ENCODE assay signal across 17 cellular contexts in genomic region chr7:662576-662975, GRCh38.
DNase-seq lines count a peak whose midpoint lies in the region; ATAC-seq and TF ChIP-seq lines count a peak whose summit lies in the region.
"Had no signal": no experiment of that assay in that cellular context is flagged by ENCODE, and none has a peak within 500 bp of the region (broad histone marks: within the 10 kb centered on the region; RNA-seq: fewer than 3 reads in every experiment).

No MANE protein-coding gene starts in this region.

- no peaks in the 10 kb centered on the region for H3K27me3 Mint-ChIP-seq in stimulated activated naive CD8-positive, alpha-beta T cell treated with anti-CD3 and anti-CD28 coated beads, Interleukin-15, Interleukin-2, amounts not matched to agents 100 ng/mL and 50 ng/mL, for 24 hours
- H3K27me3 Mint-ChIP-seq in activated naive CD8-positive, alpha-beta T cell treated with anti-CD3 and anti-CD28 coated beads, Interleukin-2, amount 10 ng/mL, durations not matched to agents 7 days and 5 days = no peaks in the 10 kb centered on the region
- no peaks in the 10 kb centered on the region for H3K27me3 Mint-ChIP-seq in nephron (ENCODE audit: low read depth)
- H3K27me3 Mint-ChIP-seq: CD4-positive, CD25-positive, alpha-beta regulatory T cell had no signal

- POLR2A ChIA-PET in activated naive CD8-positive, alpha-beta T cell treated with anti-CD3 and anti-CD28 coated beads, Interleukin-2, amount 10 ng/mL, durations not matched to agents 7 days and 5 days (lab: Charles Lee) = interaction anchor here (0.9 kb wide), 1 partner anchor 12 kb away, joined by 4 read pairs; no protein-coding TSS in a partner anchor

- H3K9me3 Mint-ChIP-seq in stimulated activated naive CD8-positive, alpha-beta T cell treated with anti-CD3 and anti-CD28 coated beads, Interleukin-15, Interleukin-2, amounts not matched to agents 100 ng/mL and 50 ng/mL, for 24 hours = peaks cover 4% of the 10 kb centered on the region
- peaks cover 5% of the 10 kb centered on the region for H3K9me3 Mint-ChIP-seq in activated naive CD8-positive, alpha-beta T cell treated with anti-CD3 and anti-CD28 coated beads, Interleukin-2, amount 10 ng/mL, durations not matched to agents 7 days and 5 days
- no peaks in the 10 kb centered on the region for H3K9me3 Mint-ChIP-seq in nephron

- peaks cover 13% of the 10 kb centered on the region for H3K36me3 Mint-ChIP-seq in stimulated activated naive CD8-positive, alpha-beta T cell treated with anti-CD3 and anti-CD28 coated beads, Interleukin-15, Interleukin-2, amounts not matched to agents 100 ng/mL and 50 ng/mL, for 24 hours (ENCODE audit: low read depth)
- peaks cover 8% of the 10 kb centered on the region for H3K36me3 Mint-ChIP-seq in activated naive CD8-positive, alpha-beta T cell treated with anti-CD3 and anti-CD28 coated beads, Interleukin-2, amount 10 ng/mL, durations not matched to agents 7 days and 5 days
- H3K36me3 Mint-ChIP-seq in nephron (ENCODE audit: low read depth) = peaks cover 7% of the 10 kb centered on the region

- H3K4me1 Mint-ChIP-seq in stimulated activated naive CD8-positive, alpha-beta T cell treated with anti-CD3 and anti-CD28 coated beads, Interleukin-15, Interleukin-2, amounts not matched to agents 100 ng/mL and 50 ng/mL, for 24 hours (ENCODE audit: low read depth) = peaks cover 10% of the 10 kb centered on the region
- peaks cover 6% of the 10 kb centered on the region for H3K4me1 Mint-ChIP-seq in activated naive CD8-positive, alpha-beta T cell treated with anti-CD3 and anti-CD28 coated beads, Interleukin-2, amount 10 ng/mL, durations not matched to agents 7 days and 5 days
- H3K4me1 Mint-ChIP-seq in nephron = peaks cover 41% of the 10 kb centered on the region

- no peak for ATAC-seq in stimulated activated naive CD8-positive, alpha-beta T cell treated with anti-CD3 and anti-CD28 coated beads, Interleukin-15, Interleukin-2, amounts not matched to agents 100 U/mL and 50 U/mL, for 24 hours
- ATAC-seq in activated naive CD8-positive, alpha-beta T cell treated with anti-CD3 and anti-CD28 coated beads, Interleukin-2, amount 10 ng/mL, durations not matched to agents 7 days and 5 days (ENCODE audit: low read depth) = no peak
- ATAC-seq in HG02642 (IDR thresholded peaks at IDR 0.05; ENCODE audit: poor library complexity, unreplicated experiment) = no peak

- no peak for TF ChIP-seq CTCF in nephron (IDR thresholded peaks at IDR 0.05; ENCODE audit: unreplicated experiment in 3 of 3)

- no peak overlapping the region for H3K4me3 Mint-ChIP-seq in stimulated activated naive CD8-positive, alpha-beta T cell treated with anti-CD3 and anti-CD28 coated beads, Interleukin-15, Interleukin-2, amounts not matched to agents 100 ng/mL and 50 ng/mL, for 24 hours
- H3K4me3 Mint-ChIP-seq in activated naive CD8-positive, alpha-beta T cell treated with anti-CD3 and anti-CD28 coated beads, Interleukin-2, amount 10 ng/mL, durations not matched to agents 7 days and 5 days = no peak overlapping the region
- no peak overlapping the region for H3K4me3 Mint-ChIP-seq in nephron
- H3K4me3 Mint-ChIP-seq: CD4-positive, CD25-positive, alpha-beta regulatory T cell had no signal

- H3K27ac Mint-ChIP-seq in stimulated activated naive CD8-positive, alpha-beta T cell treated with anti-CD3 and anti-CD28 coated beads, Interleukin-15, Interleukin-2, amounts not matched to agents 100 ng/mL and 50 ng/mL, for 24 hours = peak overlapping the region; percentile 76
- H3K27ac Mint-ChIP-seq in activated naive CD8-positive, alpha-beta T cell treated with anti-CD3 and anti-CD28 coated beads, Interleukin-2, amount 10 ng/mL, durations not matched to agents 7 days and 5 days = peak overlapping the region; percentile 25
- peak overlapping the region in 2 of 3 experiments; percentile 85 to 87 for H3K27ac Mint-ChIP-seq in nephron
- H3K27ac Mint-ChIP-seq: CD4-positive, CD25-positive, alpha-beta regulatory T cell had no signal

- no peak for DNase-seq in stimulated activated naive CD8-positive, alpha-beta T cell treated with anti-CD3 and anti-CD28 coated beads, Interleukin-15, Interleukin-2, amounts not matched to agents 100 U/mL and 50 U/mL, for 24 hours
- no peak for DNase-seq in activated naive CD8-positive, alpha-beta T cell treated with anti-CD3 and anti-CD28 coated beads, Interleukin-2, amount 10 ng/mL, durations not matched to agents 7 days and 5 days
- DNase-seq in SW480 (ENCODE audit: low spot score) = no peak
- DNase-seq in GM19238 (ENCODE audit: insufficient read length, low spot score) = no peak
- DNase-seq: CD4-positive, CD25-positive, alpha-beta regulatory T cell; DMS79 treated with DMSO at 0.1 percent for 48 hours; GDM1; MV-4-11; NCI-H1417 treated with DMSO at 0.1 percent for 48 hours; NCI-H2081; NCI-H226; NCI-H526 treated with DMSO at 0.1 percent for 48 hours; OCI-M1; RPMI8226 had no signal

Comparison
In these comparisons a context has a peak if more than half of its experiments do, and no peak if none do; other contexts are left out.
1. H3K27ac Mint-ChIP-seq: peak in every context shown above with its lines; median percentile 86 in nephron; 76 in stimulated activated naive CD8-positive, alpha-beta T cell treated with anti-CD3 and anti-CD28 coated beads, Interleukin-15, Interleukin-2, amounts not matched to agents 100 ng/mL and 50 ng/mL, for 24 hours; 25 in activated naive CD8-positive, alpha-beta T cell treated with anti-CD3 and anti-CD28 coated beads, Interleukin-2, amount 10 ng/mL, durations not matched to agents 7 days and 5 days.